ENCODE assay signal across 28 cellular contexts in genomic region chr5:74120585-74120984, GRCh38.
"Had no signal": no experiment of that assay in that cellular context is flagged by ENCODE, and none has a peak within 500 bp of the region (broad histone marks: within the 10 kb centered on the region; RNA-seq: fewer than 3 reads in every experiment).

No MANE protein-coding gene starts in this region.

- H3K4me3 ChIP-seq: adrenal gland, body of pancreas had no signal

- H3K36me3 Mint-ChIP-seq: activated CD4-positive, alpha-beta memory T cell treated with anti-CD3 and anti-CD28 coated beads for 36 hours; activated CD8-positive, alpha-beta memory T cell treated with anti-CD3 and anti-CD28 coated beads, Interleukin-2, amount 10 ng/mL, durations not matched to agents 7 days and 5 days; activated naive CD4-positive, alpha-beta T cell treated with anti-CD3 and anti-CD28 coated beads, Interleukin-2, amount 50 U/mL, for 24 hours; activated naive CD8-positive, alpha-beta T cell treated with anti-CD3 and anti-CD28 coated beads for 36 hours had no signal

- H3K9me3 ChIP-seq: adrenal gland, body of pancreas had no signal

- DNase-seq: activated CD4-positive, alpha-beta memory T cell treated with anti-CD3 and anti-CD28 coated beads for 36 hours; activated CD4-positive, alpha-beta T cell treated with anti-CD3 and anti-CD28 coated beads for 36 hours; activated CD4-positive, alpha-beta T cell treated with anti-CD3 and anti-CD28 coated beads, Interleukin-2, amount 10 ng/mL, durations not matched to agents 24 days and 14 days; activated CD4-positive, CD25-positive, alpha-beta regulatory T cell; activated CD4-positive, CD25-positive, alpha-beta regulatory T cell treated with anti-CD3 and anti-CD28 coated beads, Interleukin-2, amount 50 U/mL, for 72 hours; activated CD8-positive, alpha-beta memory T cell treated with anti-CD3 and anti-CD28 coated beads, Interleukin-2, amount 10 ng/mL, durations not matched to agents 7 days and 5 days; activated CD8-positive, alpha-beta memory T cell treated with anti-CD3 and anti-CD28 coated beads, Interleukin-2, amount 50 U/mL, for 4 hours; activated CD8-positive, alpha-beta T cell treated with anti-CD3 and anti-CD28 coated beads, Interleukin-2, amount 10 ng/mL, durations not matched to agents 7 days and 5 days; activated effector memory CD4-positive, alpha-beta T cell treated with anti-CD3 and anti-CD28 coated beads, Interleukin-2, amount 50 U/mL, for 16 hours; activated naive CD4-positive, alpha-beta T cell treated with anti-CD3 and anti-CD28 coated beads for 36 hours; activated naive CD8-positive, alpha-beta T cell treated with anti-CD3 and anti-CD28 coated beads for 36 hours; activated naive CD8-positive, alpha-beta T cell treated with anti-CD3 and anti-CD28 coated beads, Interleukin-2, amount 50 U/mL, for 24 hours; activated T-cell treated with anti-CD3 and anti-CD28 coated beads, Interleukin-2, amount 50 U/mL, for 1 hour; activated T-cell treated with anti-CD3 and anti-CD28 coated beads, Interleukin-2, amount 50 U/mL, for 48 hours; adrenal gland; amygdala; aorta; body of pancreas; caudate nucleus; cortex of kidney; effector CD8-positive, alpha-beta T cell; foreskin fibroblast; head of caudate nucleus; T-helper 2 cell had no signal

- H3K4me1 ChIP-seq: adrenal gland, body of pancreas had no signal

- H3K27ac ChIP-seq: adrenal gland, body of pancreas, epithelial cell of prostate had no signal

- H3K36me3 ChIP-seq: adrenal gland had no signal

- H3K4me1 Mint-ChIP-seq: activated CD4-positive, alpha-beta T cell treated with anti-CD3 and anti-CD28 coated beads for 36 hours; activated CD4-positive, alpha-beta T cell treated with anti-CD3 and anti-CD28 coated beads, Interleukin-2, amount 10 ng/mL, durations not matched to agents 24 days and 14 days; activated CD8-positive, alpha-beta memory T cell treated with anti-CD3 and anti-CD28 coated beads, Interleukin-2, amount 10 ng/mL, durations not matched to agents 7 days and 5 days; activated naive CD4-positive, alpha-beta T cell treated with anti-CD3 and anti-CD28 coated beads, Interleukin-2, amount 50 U/mL, for 24 hours; activated naive CD8-positive, alpha-beta T cell treated with anti-CD3 and anti-CD28 coated beads for 36 hours; activated naive CD8-positive, alpha-beta T cell treated with anti-CD3 and anti-CD28 coated beads, Interleukin-2, amount 50 U/mL, for 24 hours had no signal

- H3K27me3 ChIP-seq: adrenal gland, body of pancreas had no signal

- H3K4me3 Mint-ChIP-seq: activated CD4-positive, alpha-beta memory T cell treated with anti-CD3 and anti-CD28 coated beads for 36 hours; activated CD4-positive, alpha-beta T cell treated with anti-CD3 and anti-CD28 coated beads for 36 hours; activated CD4-positive, alpha-beta T cell treated with anti-CD3 and anti-CD28 coated beads, Interleukin-2, amount 10 ng/mL, durations not matched to agents 24 days and 14 days; activated CD8-positive, alpha-beta memory T cell treated with anti-CD3 and anti-CD28 coated beads, Interleukin-2, amount 10 ng/mL, durations not matched to agents 7 days and 5 days; activated CD8-positive, alpha-beta T cell treated with anti-CD3 and anti-CD28 coated beads, Interleukin-2, amount 10 ng/mL, durations not matched to agents 7 days and 5 days; activated naive CD4-positive, alpha-beta T cell treated with anti-CD3 and anti-CD28 coated beads for 36 hours; activated naive CD4-positive, alpha-beta T cell treated with anti-CD3 and anti-CD28 coated beads, Interleukin-2, amount 50 U/mL, for 24 hours; activated naive CD8-positive, alpha-beta T cell treated with anti-CD3 and anti-CD28 coated beads for 36 hours; activated naive CD8-positive, alpha-beta T cell treated with anti-CD3 and anti-CD28 coated beads, Interleukin-2, amount 50 U/mL, for 24 hours; activated T-helper 1 cell treated with anti-CD3 and anti-CD28 coated beads, Interleukin-12 subunit alpha, Interleukin-12 subunit beta, Interleukin-2, Interleukin-4 antibody, amounts not matched to agents 30 ng/mL and 10 ng/mL and 1 ng/mL, durations not matched to agents 14 hours and 24 hours and 36 hours had no signal

- H3K27ac Mint-ChIP-seq: activated CD4-positive, alpha-beta memory T cell treated with anti-CD3 and anti-CD28 coated beads for 36 hours; activated CD4-positive, alpha-beta T cell treated with anti-CD3 and anti-CD28 coated beads for 36 hours; activated CD4-positive, alpha-beta T cell treated with anti-CD3 and anti-CD28 coated beads, Interleukin-2, amount 10 ng/mL, durations not matched to agents 24 days and 14 days; activated CD8-positive, alpha-beta memory T cell treated with anti-CD3 and anti-CD28 coated beads, Interleukin-2, amount 10 ng/mL, durations not matched to agents 7 days and 5 days; activated CD8-positive, alpha-beta T cell treated with anti-CD3 and anti-CD28 coated beads, Interleukin-2, amount 10 ng/mL, durations not matched to agents 7 days and 5 days; activated naive CD4-positive, alpha-beta T cell treated with anti-CD3 and anti-CD28 coated beads for 36 hours; activated naive CD4-positive, alpha-beta T cell treated with anti-CD3 and anti-CD28 coated beads, Interleukin-2, amount 50 U/mL, for 24 hours; activated naive CD8-positive, alpha-beta T cell treated with anti-CD3 and anti-CD28 coated beads for 36 hours; activated naive CD8-positive, alpha-beta T cell treated with anti-CD3 and anti-CD28 coated beads, Interleukin-2, amount 50 U/mL, for 24 hours; activated T-helper 1 cell treated with anti-CD3 and anti-CD28 coated beads, Interleukin-12 subunit alpha, Interleukin-12 subunit beta, Interleukin-2, Interleukin-4 antibody, amounts not matched to agents 30 ng/mL and 10 ng/mL and 1 ng/mL, durations not matched to agents 14 hours and 24 hours and 36 hours; activated T-helper 2 cell treated with anti-CD3 and anti-CD28 coated beads, Interferon-gamma antibody, Interleukin-2, Interleukin-4, amounts not matched to agents 10 μg/mL and 5 μg/mL and 100 μg/mL, durations not matched to agents 14 hours and 24 hours and 36 hours had no signal

- H3K9me3 Mint-ChIP-seq: activated CD4-positive, alpha-beta memory T cell treated with anti-CD3 and anti-CD28 coated beads for 36 hours; activated CD4-positive, alpha-beta T cell treated with anti-CD3 and anti-CD28 coated beads, Interleukin-2, amount 10 ng/mL, durations not matched to agents 24 days and 14 days; activated naive CD4-positive, alpha-beta T cell treated with anti-CD3 and anti-CD28 coated beads, Interleukin-2, amount 50 U/mL, for 24 hours; activated naive CD8-positive, alpha-beta T cell treated with anti-CD3 and anti-CD28 coated beads, Interleukin-2, amount 50 U/mL, for 24 hours; activated T-helper 1 cell treated with anti-CD3 and anti-CD28 coated beads, Interleukin-12 subunit alpha, Interleukin-12 subunit beta, Interleukin-2, Interleukin-4 antibody, amounts not matched to agents 30 ng/mL and 10 ng/mL and 1 ng/mL, durations not matched to agents 14 hours and 24 hours and 36 hours; activated T-helper 2 cell treated with anti-CD3 and anti-CD28 coated beads, Interferon-gamma antibody, Interleukin-2, Interleukin-4, amounts not matched to agents 10 μg/mL and 5 μg/mL and 100 μg/mL, durations not matched to agents 14 hours and 24 hours and 36 hours had no signal

- ATAC-seq: activated CD4-positive, alpha-beta T cell treated with anti-CD3 and anti-CD28 coated beads for 36 hours; activated CD8-positive, alpha-beta memory T cell treated with anti-CD3 and anti-CD28 coated beads, Interleukin-2, amount 10 ng/mL, durations not matched to agents 7 days and 5 days; activated CD8-positive, alpha-beta T cell treated with anti-CD3 and anti-CD28 coated beads, Interleukin-2, amount 10 ng/mL, durations not matched to agents 7 days and 5 days; activated naive CD8-positive, alpha-beta T cell treated with anti-CD3 and anti-CD28 coated beads, Interleukin-2, amount 50 U/mL, for 24 hours; body of pancreas had no signal
